In the genomic region with DNA sequence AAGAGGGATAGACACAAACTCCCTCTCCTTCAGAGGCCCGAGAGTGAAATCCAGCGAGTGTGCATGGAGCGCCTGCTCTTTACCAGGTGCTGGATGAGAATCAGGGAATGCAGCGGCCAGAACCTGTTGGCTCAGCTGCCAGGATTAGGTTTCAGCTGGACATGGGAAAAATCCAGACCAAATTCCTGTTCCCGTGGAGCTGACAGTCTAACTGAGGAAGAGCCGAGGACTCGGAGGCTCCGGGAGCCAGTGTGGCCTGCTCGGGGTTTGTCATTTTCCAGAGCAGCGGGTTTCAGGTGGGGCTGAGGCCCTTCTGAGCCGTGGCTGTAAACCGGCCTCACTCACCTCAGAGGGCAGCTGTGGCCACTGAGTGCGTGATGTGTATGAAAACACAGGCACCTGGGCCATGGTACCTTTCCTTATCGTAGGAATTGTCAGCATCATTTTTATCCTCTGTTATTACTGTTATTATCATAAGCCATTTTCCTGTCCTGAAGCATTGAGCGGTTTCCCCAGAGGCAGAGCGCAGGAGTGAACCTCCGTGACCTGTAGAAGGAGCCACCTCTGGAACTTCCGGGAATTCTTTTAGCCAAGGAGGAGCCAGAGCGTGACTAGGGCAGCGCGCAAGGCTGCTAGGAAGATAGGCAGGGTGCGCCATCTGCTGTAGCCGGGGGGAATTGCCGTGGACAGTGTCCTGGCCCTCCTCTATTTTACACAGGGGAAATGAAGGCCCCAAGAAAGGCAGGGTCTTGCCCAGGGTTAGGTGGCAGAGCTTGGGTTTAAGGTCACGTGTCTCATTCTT, we compare ENCODE assay signal across 1 cellular context.
A peak's percentile ranks its signal among the peaks of the same experiment; 100 is the strongest.
TF ChIP-seq lines count a peak whose summit lies in the region.

No MANE protein-coding gene starts in this region.

TF ChIP-seq in HepG2, 621 proteins besides CTCF, POLR2A, EP300 and RAD21 (continued from another document and continues in another):
- TF ChIP-seq ZNF326 (CRISPR knock-in tag; IDR thresholded peaks at IDR 0.05; ENCODE audit: borderline replicate concordance) (no peak), ZMYM4 (CRISPR knock-in tag; IDR thresholded peaks at IDR 0.05) (peak; percentile 88), ZNF678 (CRISPR knock-in tag; IDR thresholded peaks at IDR 0.05) (peak; percentile 83; the same call in 1 of the 2 replicates), RAD51 (IDR thresholded peaks at IDR 0.05; ENCODE audit: borderline replicate concordance) (no peak), ZNF781 (CRISPR knock-in tag; IDR thresholded peaks at IDR 0.05; ENCODE audit: borderline replicate concordance, not compliant biosample characterization) (no peak), FIP1L1 (IDR thresholded peaks at IDR 0.05; ENCODE audit: borderline replicate concordance, insufficient read depth, low read depth, low read length) (no peak), ZNF468 (CRISPR knock-in tag; IDR thresholded peaks at IDR 0.05) (no peak; the same call in 1 of the 2 replicates), MEIS2 (CRISPR knock-in tag; IDR thresholded peaks at IDR 0.05) (peak; percentile 57; the same call in 1 of the 2 replicates), RXRB (CRISPR knock-in tag; IDR thresholded peaks at IDR 0.05; ENCODE audit: borderline replicate concordance) (peak; percentile 93), NR2F2 (IDR thresholded peaks at IDR 0.05; ENCODE audit: borderline replicate concordance, low read depth) (no peak), RBFOX2 (IDR thresholded peaks at IDR 0.05; ENCODE audit: low read depth, low read length) (no peak), DMAP1 (CRISPR knock-in tag; IDR thresholded peaks at IDR 0.05) (peak; percentile 79; the same call in 1 of the 2 replicates), ZNF670 (CRISPR knock-in tag; IDR thresholded peaks at IDR 0.05; ENCODE audit: borderline replicate concordance) (peak; percentile 89), PPARG (CRISPR knock-in tag; conservative IDR thresholded peaks at IDR 0.05) (no peak; the same call in none of the 2 replicates), HOXA9 (CRISPR knock-in tag; IDR thresholded peaks at IDR 0.05; ENCODE audit: borderline replicate concordance) (no peak), EEA1 (CRISPR knock-in tag; IDR thresholded peaks at IDR 0.05; ENCODE audit: borderline replicate concordance) (no peak; the same call in 1 of the 2 replicates), PAF1 (CRISPR knock-in tag; IDR thresholded peaks at IDR 0.05) (no peak), ZNF234 (CRISPR knock-in tag; conservative IDR thresholded peaks at IDR 0.05) (no peak), ZNF207 (IDR thresholded peaks at IDR 0.05; ENCODE audit: borderline replicate concordance) (no peak), SUZ12 (IDR thresholded peaks at IDR 0.05; ENCODE audit: low read depth, low read length) (no peak), ZNF138 (CRISPR knock-in tag; IDR thresholded peaks at IDR 0.05; ENCODE audit: low read depth) (no peak; the same call in 1 of the 2 replicates), RORA (CRISPR knock-in tag; IDR thresholded peaks at IDR 0.05) (no peak), ZNF772 (CRISPR knock-in tag; IDR thresholded peaks at IDR 0.05) (peak; percentile 89), NAIF1 (CRISPR knock-in tag; IDR thresholded peaks at IDR 0.05; ENCODE audit: borderline replicate concordance) (peak; percentile 57; the same call in 1 of the 2 replicates), THYN1 (CRISPR knock-in tag; IDR thresholded peaks at IDR 0.05; ENCODE audit: borderline replicate concordance, low read depth) (no peak), CREM (IDR thresholded peaks at IDR 0.05) (peak; percentile 38; the same call in 1 of the 2 replicates), CREM (CRISPR knock-in tag; IDR thresholded peaks at IDR 0.05) (no peak), CBX2 (IDR thresholded peaks at IDR 0.05; ENCODE audit: low read depth, low read length) (no peak), CBX2 (CRISPR knock-in tag; IDR thresholded peaks at IDR 0.05; ENCODE audit: low read depth) (no peak; the same call in 1 of the 2 replicates), ZNF552 (CRISPR knock-in tag; IDR thresholded peaks at IDR 0.05; ENCODE audit: borderline replicate concordance) (no peak), ZNF577 (CRISPR knock-in tag; IDR thresholded peaks at IDR 0.05; ENCODE audit: borderline replicate concordance, low read depth) (no peak), SRSF9 (IDR thresholded peaks at IDR 0.05; ENCODE audit: borderline replicate concordance, insufficient read depth, low read depth, low read length, poor library complexity, severe bottlenecking) (no peak), GFI1 (CRISPR knock-in tag; IDR thresholded peaks at IDR 0.05; ENCODE audit: borderline replicate concordance) (0 out of 2 replicates have a peak, but pooled peaks have one; percentile 42), MTF2 (CRISPR knock-in tag; IDR thresholded peaks at IDR 0.05; ENCODE audit: borderline replicate concordance) (peak; percentile 80; the same call in 1 of the 2 replicates), HDAC6 (IDR thresholded peaks at IDR 0.05; ENCODE audit: low read depth, low read length) (no peak), BRD4 (CRISPR knock-in tag; IDR thresholded peaks at IDR 0.05) (peak; percentile 65; the same call in 1 of the 2 replicates)
- TF ChIP-seq, protein P1, sequence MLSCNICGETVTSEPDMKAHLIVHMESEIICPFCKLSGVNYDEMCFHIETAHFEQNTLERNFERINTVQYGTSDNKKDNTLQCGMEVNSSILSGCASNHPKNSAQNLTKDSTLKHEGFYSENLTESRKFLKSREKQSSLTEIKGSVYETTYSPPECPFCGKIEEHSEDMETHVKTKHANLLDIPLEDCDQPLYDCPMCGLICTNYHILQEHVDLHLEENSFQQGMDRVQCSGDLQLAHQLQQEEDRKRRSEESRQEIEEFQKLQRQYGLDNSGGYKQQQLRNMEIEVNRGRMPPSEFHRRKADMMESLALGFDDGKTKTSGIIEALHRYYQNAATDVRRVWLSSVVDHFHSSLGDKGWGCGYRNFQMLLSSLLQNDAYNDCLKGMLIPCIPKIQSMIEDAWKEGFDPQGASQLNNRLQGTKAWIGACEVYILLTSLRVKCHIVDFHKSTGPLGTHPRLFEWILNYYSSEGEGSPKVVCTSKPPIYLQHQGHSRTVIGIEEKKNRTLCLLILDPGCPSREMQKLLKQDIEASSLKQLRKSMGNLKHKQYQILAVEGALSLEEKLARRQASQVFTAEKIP (CRISPR knock-in tag; IDR thresholded peaks at IDR 0.05; ENCODE audit: borderline replicate concordance): no peak
- TF ChIP-seq, protein P2, sequence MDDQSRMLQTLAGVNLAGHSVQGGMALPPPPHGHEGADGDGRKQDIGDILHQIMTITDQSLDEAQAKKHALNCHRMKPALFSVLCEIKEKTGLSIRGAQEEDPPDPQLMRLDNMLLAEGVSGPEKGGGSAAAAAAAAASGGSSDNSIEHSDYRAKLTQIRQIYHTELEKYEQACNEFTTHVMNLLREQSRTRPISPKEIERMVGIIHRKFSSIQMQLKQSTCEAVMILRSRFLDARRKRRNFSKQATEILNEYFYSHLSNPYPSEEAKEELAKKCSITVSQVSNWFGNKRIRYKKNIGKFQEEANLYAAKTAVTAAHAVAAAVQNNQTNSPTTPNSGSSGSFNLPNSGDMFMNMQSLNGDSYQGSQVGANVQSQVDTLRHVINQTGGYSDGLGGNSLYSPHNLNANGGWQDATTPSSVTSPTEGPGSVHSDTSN (CRISPR knock-in tag; IDR thresholded peaks at IDR 0.05; ENCODE audit: borderline replicate concordance): no peak
- TF ChIP-seq, protein P3, sequence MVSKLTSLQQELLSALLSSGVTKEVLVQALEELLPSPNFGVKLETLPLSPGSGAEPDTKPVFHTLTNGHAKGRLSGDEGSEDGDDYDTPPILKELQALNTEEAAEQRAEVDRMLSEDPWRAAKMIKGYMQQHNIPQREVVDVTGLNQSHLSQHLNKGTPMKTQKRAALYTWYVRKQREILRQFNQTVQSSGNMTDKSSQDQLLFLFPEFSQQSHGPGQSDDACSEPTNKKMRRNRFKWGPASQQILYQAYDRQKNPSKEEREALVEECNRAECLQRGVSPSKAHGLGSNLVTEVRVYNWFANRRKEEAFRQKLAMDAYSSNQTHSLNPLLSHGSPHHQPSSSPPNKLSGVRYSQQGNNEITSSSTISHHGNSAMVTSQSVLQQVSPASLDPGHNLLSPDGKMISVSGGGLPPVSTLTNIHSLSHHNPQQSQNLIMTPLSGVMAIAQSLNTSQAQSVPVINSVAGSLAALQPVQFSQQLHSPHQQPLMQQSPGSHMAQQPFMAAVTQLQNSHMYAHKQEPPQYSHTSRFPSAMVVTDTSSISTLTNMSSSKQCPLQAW (CRISPR knock-in tag; IDR thresholded peaks at IDR 0.05): peak; percentile 83
- TF ChIP-seq, protein P4, sequence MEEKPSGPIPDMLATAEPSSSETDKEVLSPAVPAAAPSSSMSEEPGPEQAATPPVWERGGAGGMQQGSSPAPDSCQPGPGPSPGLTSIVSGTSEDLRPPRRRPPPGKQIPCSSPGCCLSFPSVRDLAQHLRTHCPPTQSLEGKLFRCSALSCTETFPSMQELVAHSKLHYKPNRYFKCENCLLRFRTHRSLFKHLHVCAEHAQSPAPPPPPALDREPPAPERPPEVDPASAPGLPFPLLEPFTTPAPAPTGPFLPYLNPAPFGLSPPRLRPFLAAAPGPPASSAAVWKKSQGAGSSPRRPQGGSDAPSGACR (CRISPR knock-in tag; IDR thresholded peaks at IDR 0.05): peak; percentile 97
- TF ChIP-seq, protein P5, sequence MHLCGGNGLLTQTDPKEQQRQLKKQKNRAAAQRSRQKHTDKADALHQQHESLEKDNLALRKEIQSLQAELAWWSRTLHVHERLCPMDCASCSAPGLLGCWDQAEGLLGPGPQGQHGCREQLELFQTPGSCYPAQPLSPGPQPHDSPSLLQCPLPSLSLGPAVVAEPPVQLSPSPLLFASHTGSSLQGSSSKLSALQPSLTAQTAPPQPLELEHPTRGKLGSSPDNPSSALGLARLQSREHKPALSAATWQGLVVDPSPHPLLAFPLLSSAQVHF (CRISPR knock-in tag; IDR thresholded peaks at IDR 0.05): no peak
- TF ChIP-seq, protein P6, sequence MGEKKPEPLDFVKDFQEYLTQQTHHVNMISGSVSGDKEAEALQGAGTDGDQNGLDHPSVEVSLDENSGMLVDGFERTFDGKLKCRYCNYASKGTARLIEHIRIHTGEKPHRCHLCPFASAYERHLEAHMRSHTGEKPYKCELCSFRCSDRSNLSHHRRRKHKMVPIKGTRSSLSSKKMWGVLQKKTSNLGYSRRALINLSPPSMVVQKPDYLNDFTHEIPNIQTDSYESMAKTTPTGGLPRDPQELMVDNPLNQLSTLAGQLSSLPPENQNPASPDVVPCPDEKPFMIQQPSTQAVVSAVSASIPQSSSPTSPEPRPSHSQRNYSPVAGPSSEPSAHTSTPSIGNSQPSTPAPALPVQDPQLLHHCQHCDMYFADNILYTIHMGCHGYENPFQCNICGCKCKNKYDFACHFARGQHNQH (CRISPR knock-in tag; IDR thresholded peaks at IDR 0.05): peak; percentile 93
- TF ChIP-seq, protein P7, sequence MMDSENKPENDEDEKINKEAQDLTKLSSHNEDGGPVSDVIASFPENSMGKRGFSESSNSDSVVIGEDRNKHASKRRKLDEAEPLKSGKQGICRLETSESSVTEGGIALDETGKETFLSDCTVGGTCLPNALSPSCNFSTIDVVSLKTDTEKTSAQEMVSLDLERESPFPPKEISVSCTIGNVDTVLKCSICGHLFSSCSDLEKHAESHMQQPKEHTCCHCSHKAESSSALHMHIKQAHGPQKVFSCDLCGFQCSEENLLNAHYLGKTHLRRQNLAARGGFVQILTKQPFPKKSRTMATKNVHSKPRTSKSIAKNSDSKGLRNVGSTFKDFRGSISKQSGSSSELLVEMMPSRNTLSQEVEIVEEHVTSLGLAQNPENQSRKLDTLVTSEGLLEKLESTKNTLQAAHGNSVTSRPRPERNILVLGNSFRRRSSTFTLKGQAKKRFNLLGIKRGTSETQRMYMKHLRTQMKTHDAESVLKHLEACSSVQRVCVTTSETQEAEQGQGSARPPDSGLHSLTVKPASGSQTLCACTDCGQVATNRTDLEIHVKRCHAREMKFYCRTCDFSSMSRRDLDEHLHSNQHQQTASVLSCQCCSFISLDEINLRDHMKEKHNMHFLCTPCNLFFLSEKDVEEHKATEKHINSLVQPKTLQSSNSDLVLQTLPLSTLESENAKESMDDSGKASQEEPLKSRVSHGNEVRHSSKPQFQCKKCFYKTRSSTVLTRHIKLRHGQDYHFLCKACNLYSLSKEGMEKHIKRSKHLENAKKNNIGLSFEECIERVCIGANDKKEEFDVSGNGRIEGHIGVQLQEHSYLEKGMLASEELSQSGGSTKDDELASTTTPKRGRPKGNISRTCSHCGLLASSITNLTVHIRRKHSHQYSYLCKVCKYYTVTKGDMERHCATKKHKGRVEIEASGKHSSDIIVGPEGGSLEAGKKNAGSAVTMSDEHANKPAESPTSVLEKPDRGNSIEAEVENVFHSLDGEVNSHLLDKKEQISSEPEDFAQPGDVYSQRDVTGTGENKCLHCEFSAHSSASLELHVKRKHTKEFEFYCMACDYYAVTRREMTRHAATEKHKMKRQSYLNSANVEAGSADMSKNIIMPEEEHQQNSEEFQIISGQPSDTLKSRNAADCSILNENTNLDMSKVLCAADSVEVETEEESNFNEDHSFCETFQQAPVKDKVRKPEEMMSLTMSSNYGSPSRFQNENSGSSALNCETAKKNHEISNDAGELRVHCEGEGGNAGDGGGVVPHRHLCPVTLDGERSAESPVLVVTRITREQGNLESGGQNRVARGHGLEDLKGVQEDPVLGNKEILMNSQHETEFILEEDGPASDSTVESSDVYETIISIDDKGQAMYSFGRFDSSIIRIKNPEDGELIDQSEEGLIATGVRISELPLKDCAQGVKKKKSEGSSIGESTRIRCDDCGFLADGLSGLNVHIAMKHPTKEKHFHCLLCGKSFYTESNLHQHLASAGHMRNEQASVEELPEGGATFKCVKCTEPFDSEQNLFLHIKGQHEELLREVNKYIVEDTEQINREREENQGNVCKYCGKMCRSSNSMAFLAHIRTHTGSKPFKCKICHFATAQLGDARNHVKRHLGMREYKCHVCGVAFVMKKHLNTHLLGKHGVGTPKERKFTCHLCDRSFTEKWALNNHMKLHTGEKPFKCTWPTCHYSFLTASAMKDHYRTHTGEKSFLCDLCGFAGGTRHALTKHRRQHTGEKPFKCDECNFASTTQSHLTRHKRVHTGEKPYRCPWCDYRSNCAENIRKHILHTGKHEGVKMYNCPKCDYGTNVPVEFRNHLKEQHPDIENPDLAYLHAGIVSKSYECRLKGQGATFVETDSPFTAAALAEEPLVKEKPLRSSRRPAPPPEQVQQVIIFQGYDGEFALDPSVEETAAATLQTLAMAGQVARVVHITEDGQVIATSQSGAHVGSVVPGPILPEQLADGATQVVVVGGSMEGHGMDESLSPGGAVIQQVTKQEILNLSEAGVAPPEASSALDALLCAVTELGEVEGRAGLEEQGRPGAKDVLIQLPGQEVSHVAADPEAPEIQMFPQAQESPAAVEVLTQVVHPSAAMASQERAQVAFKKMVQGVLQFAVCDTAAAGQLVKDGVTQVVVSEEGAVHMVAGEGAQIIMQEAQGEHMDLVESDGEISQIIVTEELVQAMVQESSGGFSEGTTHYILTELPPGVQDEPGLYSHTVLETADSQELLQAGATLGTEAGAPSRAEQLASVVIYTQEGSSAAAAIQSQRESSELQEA (CRISPR knock-in tag; IDR thresholded peaks at IDR 0.05; ENCODE audit: not compliant biosample characterization): peak; percentile 53
